In genomic region chr2:43899589-43899988, GRCh38 we compare ENCODE assay signal across 27 cellular contexts.
"Had no signal": no experiment of that assay in that cellular context is flagged by ENCODE, and none has a peak within 500 bp of the region (broad histone marks: within the 10 kb centered on the region; RNA-seq: fewer than 3 reads in every experiment).

No MANE protein-coding gene starts in this region.

- H3K27ac ChIP-seq: breast epithelium, Peyer's patch, SJSA1 had no signal

- H3K27me3 Mint-ChIP-seq: activated CD4-positive, alpha-beta T cell treated with anti-CD3 and anti-CD28 coated beads, Interleukin-2, amount 10 ng/mL, durations not matched to agents 24 days and 14 days; activated CD8-positive, alpha-beta T cell treated with anti-CD3 and anti-CD28 coated beads for 36 hours; activated naive CD8-positive, alpha-beta T cell treated with anti-CD3 and anti-CD28 coated beads for 36 hours; activated T-helper 17 cell treated with anti-CD3 and anti-CD28 coated beads, Interleukin-2, amount 50 U/mL, for 72 hours had no signal

- H3K4me1 Mint-ChIP-seq: activated CD4-positive, alpha-beta T cell treated with anti-CD3 and anti-CD28 coated beads, Interleukin-2, amount 10 ng/mL, durations not matched to agents 24 days and 14 days; activated naive CD8-positive, alpha-beta T cell treated with anti-CD3 and anti-CD28 coated beads for 36 hours; activated T-helper 17 cell treated with anti-CD3 and anti-CD28 coated beads, Interleukin-2, amount 50 U/mL, for 72 hours had no signal

- H3K9me3 Mint-ChIP-seq: activated CD4-positive, alpha-beta T cell treated with anti-CD3 and anti-CD28 coated beads, Interleukin-2, amount 10 ng/mL, durations not matched to agents 24 days and 14 days; activated CD8-positive, alpha-beta T cell treated with anti-CD3 and anti-CD28 coated beads for 36 hours; activated naive CD8-positive, alpha-beta T cell treated with anti-CD3 and anti-CD28 coated beads for 36 hours; activated T-cell treated with anti-CD3 and anti-CD28 coated beads, Interleukin-2, amount 50 U/mL, for 72 hours; activated T-helper 17 cell treated with anti-CD3 and anti-CD28 coated beads, Interleukin-2, amount 50 U/mL, for 72 hours; T-helper 2 cell treated with Interferon-gamma antibody and Interleukin-4, amounts not matched to agents 5 μg/mL and 100 μg/mL, for 36 hours had no signal

- H3K27ac Mint-ChIP-seq: activated CD4-positive, alpha-beta T cell treated with anti-CD3 and anti-CD28 coated beads, Interleukin-2, amount 10 ng/mL, durations not matched to agents 24 days and 14 days; activated CD8-positive, alpha-beta T cell treated with anti-CD3 and anti-CD28 coated beads for 36 hours; activated T-cell treated with anti-CD3 and anti-CD28 coated beads, Interleukin-2, amount 50 U/mL, for 72 hours; activated T-helper 17 cell treated with anti-CD3 and anti-CD28 coated beads, Interleukin-2, amount 50 U/mL, for 72 hours; T-helper 2 cell treated with Interferon-gamma antibody and Interleukin-4, amounts not matched to agents 5 μg/mL and 100 μg/mL, for 36 hours had no signal

- DNase-seq: activated CD4-positive, alpha-beta T cell treated with anti-CD3 and anti-CD28 coated beads, Interleukin-2, amount 50 U/mL, for 4 hours; activated CD8-positive, alpha-beta T cell treated with anti-CD3 and anti-CD28 coated beads for 36 hours; activated effector memory CD4-positive, alpha-beta T cell treated with anti-CD3 and anti-CD28 coated beads, Interleukin-2, amount 50 U/mL, for 16 hours; activated naive CD4-positive, alpha-beta T cell; activated naive CD4-positive, alpha-beta T cell treated with anti-CD3 and anti-CD28 coated beads, Interleukin-2, amount 50 U/mL, for 16 hours; activated naive CD8-positive, alpha-beta T cell treated with anti-CD3 and anti-CD28 coated beads for 36 hours; activated T-cell treated with anti-CD3 and anti-CD28 coated beads, Interleukin-2, amount 50 U/mL, for 1 hour; activated T-cell treated with anti-CD3 and anti-CD28 coated beads, Interleukin-2, amount 50 U/mL, for 72 hours; amniotic stem cell; aorta; Karpas-422; KBM-7; NCI-H1048; NCI-H1436 treated with DMSO at 0.1 percent for 48 hours; NCI-H1694 treated with DMSO at 0.1 percent for 48 hours; NCI-H2029; NCI-H345; NCI-H524 treated with DMSO at 0.1 percent for 48 hours; Peyer's patch; RPMI8226; SHP77 treated with DMSO at 0.1 percent for 48 hours; SW 1271 had no signal

- H3K27me3 ChIP-seq: breast epithelium, Peyer's patch, SJSA1 had no signal

- H3K4me3 Mint-ChIP-seq: activated CD4-positive, alpha-beta T cell treated with anti-CD3 and anti-CD28 coated beads, Interleukin-2, amount 10 ng/mL, durations not matched to agents 24 days and 14 days; activated CD8-positive, alpha-beta T cell treated with anti-CD3 and anti-CD28 coated beads for 36 hours; activated naive CD8-positive, alpha-beta T cell treated with anti-CD3 and anti-CD28 coated beads for 36 hours; activated T-cell treated with anti-CD3 and anti-CD28 coated beads, Interleukin-2, amount 50 U/mL, for 72 hours; activated T-helper 17 cell treated with anti-CD3 and anti-CD28 coated beads, Interleukin-2, amount 50 U/mL, for 72 hours; T-helper 2 cell treated with Interferon-gamma antibody and Interleukin-4, amounts not matched to agents 5 μg/mL and 100 μg/mL, for 36 hours had no signal

- H3K9me3 ChIP-seq: breast epithelium, Peyer's patch, SJSA1 had no signal

- H3K4me1 ChIP-seq: breast epithelium, Peyer's patch, SJSA1 had no signal

- H3K36me3 ChIP-seq: breast epithelium had no signal

- H3K4me3 ChIP-seq: breast epithelium, Peyer's patch, SJSA1 had no signal
